In genomic region chr1:150364231-150365003, GRCh38 we compare ENCODE assay signal across 8 cellular contexts. TPM values are rescaled to one million over a fixed set of nuclear protein-coding genes. Genes with fewer than 3 reads are reported as not detected.
DNase-seq lines count a peak whose midpoint lies in the region; ATAC-seq, FAIRE-seq and TF ChIP-seq lines count a peak whose summit lies in the region.

No MANE protein-coding gene starts in this region.

- H2BK20ac ChIP-seq in H1 (ENCODE audit: low read length): no peak overlapping the region

- H3K23me2 ChIP-seq in H1 (ENCODE audit: low read depth, low read length): peaks cover 6% of the 10 kb centered on the region; the same call in 1 of the 2 replicates

- H3K18ac ChIP-seq in H1 (ENCODE audit: extremely low read depth, low read length): peak overlapping the region; percentile 91

- H3K27ac Mint-ChIP-seq in activated CD8-positive, alpha-beta memory T cell treated with anti-CD3 and anti-CD28 coated beads, Interleukin-2, amount 10 ng/mL, durations not matched to agents 7 days and 5 days: peak overlapping the region; percentile 95

- H4K20me1 ChIP-seq in H1 (replicated peaks in 1 of 2; ENCODE audit: control insufficient read depth in 1 of 2, insufficient read depth in 2 of 2, low read length in 2 of 2): peaks cover 0 to 1% of the 10 kb centered on the region in 2 experiments

- H2AFZ ChIP-seq in H1 (ENCODE audit: low read length): 0 out of 2 replicates have a peak overlapping the region, but pooled peaks have one; percentile 22

- H3K23ac ChIP-seq in H1 (ENCODE audit: insufficient read length): no peak overlapping the region

- peak overlapping the region; percentile 86 to 97 (median 91) for H3K9ac ChIP-seq in H1 (replicated peaks in 1 of 4; ENCODE audit: extremely low read depth in 1 of 4, low read depth in 3 of 4, low read length in 3 of 4)

- peak overlapping the region; percentile 73 to 96 (median 92) for H3K4me3 ChIP-seq in H1 (ENCODE audit: extremely low read depth in 1 of 4, insufficient read depth in 2 of 4, low read depth in 3 of 4, low read length in 4 of 4)
- peak overlapping the region; percentile 85 for H3K4me3 ChIP-seq in mesodermal cell (ENCODE audit: extremely low read depth, insufficient read depth, low read length, poor library complexity, severe bottlenecking)

- ATAC-seq in GM18873 (IDR thresholded peaks at IDR 0.05; ENCODE audit: low FRiP score, unreplicated experiment): peak; percentile 1
- ATAC-seq in activated CD8-positive, alpha-beta memory T cell treated with anti-CD3 and anti-CD28 coated beads, Interleukin-2, amount 10 ng/mL, durations not matched to agents 7 days and 5 days: peak; percentile 25

- POLR2A ChIA-PET in H1 (lab: Charles Lee; ENCODE audit: partially characterized antibody): interaction anchor here (0.7 to 3.1 kb wide), 33 partner anchors 8 to 215 kb away, joined by 3 to 22 read pairs (median 5); partner anchors contain the start of genes APH1A, C1orf54, CA14 and CIART

- H3K4me3 Mint-ChIP-seq in activated CD8-positive, alpha-beta memory T cell treated with anti-CD3 and anti-CD28 coated beads, Interleukin-2, amount 10 ng/mL, durations not matched to agents 7 days and 5 days: peak overlapping the region; percentile 91

- peak overlapping the region; percentile 100 for H3K27ac ChIP-seq in 22Rv1
- peak overlapping the region; percentile 98 for H3K27ac ChIP-seq in H1 (ENCODE audit: low read depth, low read length)
- peak overlapping the region; percentile 98 for H3K27ac ChIP-seq in mesodermal cell (ENCODE audit: low read depth, low read length, severe bottlenecking)

- no peak overlapping the region for H3K14ac ChIP-seq in H1 (ENCODE audit: insufficient read length)

- peaks cover 28% of the 10 kb centered on the region for H3K4me1 Mint-ChIP-seq in activated CD8-positive, alpha-beta memory T cell treated with anti-CD3 and anti-CD28 coated beads, Interleukin-2, amount 10 ng/mL, durations not matched to agents 7 days and 5 days

- peak in 1 of 2 experiments; percentile 51; a peak in 2 of 3 replicates for TF ChIP-seq POLR2A in H1 (IDR thresholded peaks at IDR 0.05; ENCODE audit: control extremely low read depth in 1 of 2, low read depth in 2 of 2, low read length in 2 of 2)

- H3K36me3 Mint-ChIP-seq in activated CD8-positive, alpha-beta memory T cell treated with anti-CD3 and anti-CD28 coated beads, Interleukin-2, amount 10 ng/mL, durations not matched to agents 7 days and 5 days: peaks cover 16% of the 10 kb centered on the region

- CTCF ChIA-PET in activated CD8-positive, alpha-beta memory T cell treated with anti-CD3 and anti-CD28 coated beads, Interleukin-2, amount 10 ng/mL, durations not matched to agents 7 days and 5 days (lab: Charles Lee): interaction anchor here (0.8 to 1.5 kb wide), 8 partner anchors 9 to 177 kb away, joined by 3 to 5 read pairs (median 3); partner anchors contain the start of genes CA14, FALEC, PRPF3 and TARS2
- CTCF ChIA-PET in H1 (lab: Charles Lee; ENCODE audit: partially characterized antibody): interaction anchor here (0.5 kb wide), 1 partner anchor 152 kb away, joined by 3 read pairs; no protein-coding TSS in a partner anchor

- peaks cover 26 to 47% of the 10 kb centered on the region in 2 experiments for H3K79me2 ChIP-seq in H1 (ENCODE audit: control insufficient read depth in 1 of 2, insufficient read depth in 2 of 2, low read length in 2 of 2)

- H3K4ac ChIP-seq in H1 (replicated peaks; ENCODE audit: insufficient read length, low read depth, low read length): peak overlapping the region; percentile 100

- H3K79me1 ChIP-seq in H1 (ENCODE audit: low read depth, low read length): peaks cover 2% of the 10 kb centered on the region

- no peaks in the 10 kb centered on the region for H3K36me3 ChIP-seq in H1 (ENCODE audit: control insufficient read depth in 2 of 4, insufficient read depth in 4 of 4, low read length in 3 of 4)
- H3K36me3 ChIP-seq in mesodermal cell (ENCODE audit: control insufficient read depth, insufficient read depth, low read length): no peaks in the 10 kb centered on the region

- H3K9me3 Mint-ChIP-seq in activated CD8-positive, alpha-beta memory T cell treated with anti-CD3 and anti-CD28 coated beads, Interleukin-2, amount 10 ng/mL, durations not matched to agents 7 days and 5 days (ENCODE audit: low read depth): no peaks in the 10 kb centered on the region

- H3K27me3 ChIP-seq in H1 (replicated peaks in 1 of 4; ENCODE audit: control insufficient read depth in 3 of 4, extremely low read depth in 1 of 4, insufficient read depth in 3 of 4, low read length in 3 of 4): no peaks in the 10 kb centered on the region

- H3K9me3 ChIP-seq in H1 (ENCODE audit: insufficient read depth in 2 of 2, low read depth in 1 of 2, low read length in 1 of 2): no peaks in the 10 kb centered on the region
- no peaks in the 10 kb centered on the region for H3K9me3 ChIP-seq in mesodermal cell (ENCODE audit: control insufficient read depth, low read length)

- H4K8ac ChIP-seq in H1 (ENCODE audit: extremely low read depth, insufficient read depth, low read length): peak overlapping the region; percentile 93; the same call in 1 of the 2 replicates

- peak overlapping the region; percentile 83 for H4K91ac ChIP-seq in H1 (replicated peaks; ENCODE audit: insufficient read length, low read length)

- H3K27me3 Mint-ChIP-seq in activated CD8-positive, alpha-beta memory T cell treated with anti-CD3 and anti-CD28 coated beads, Interleukin-2, amount 10 ng/mL, durations not matched to agents 7 days and 5 days: no peaks in the 10 kb centered on the region

- H2BK12ac ChIP-seq in H1 (ENCODE audit: low read depth, low read length): peak overlapping the region; percentile 76; the same call in 1 of the 2 replicates

- H3K4me1 ChIP-seq in H1 (replicated peaks in 1 of 4; ENCODE audit: control insufficient read depth in 3 of 4, insufficient read depth in 4 of 4, low read length in 3 of 4): peaks cover 2 to 5% (median 4%) of the 10 kb centered on the region in 4 experiments; a peak in 5 of 7 replicates
- H3K4me1 ChIP-seq in mesodermal cell (ENCODE audit: control insufficient read depth, insufficient read depth, low read length, poor library complexity, severe bottlenecking): peaks cover 4% of the 10 kb centered on the region

- peak overlapping the region; percentile 65 for H2BK120ac ChIP-seq in H1 (replicated peaks; ENCODE audit: low read depth, low read length)

- H3K4me2 ChIP-seq in H1 (ENCODE audit: insufficient read depth in 1 of 2, low read depth in 2 of 2, low read length in 2 of 2): peak overlapping the region; percentile 55 to 90

- peak overlapping the region; percentile 93 for H3K56ac ChIP-seq in H1 (replicated peaks; ENCODE audit: insufficient read length, low read depth, low read length)

- H2AK5ac ChIP-seq in H1 (ENCODE audit: low read depth, low read length): no peak overlapping the region

- TF ChIP-seq EP300 in H1 (IDR thresholded peaks at IDR 0.05; ENCODE audit: borderline replicate concordance in 1 of 2, low read depth in 2 of 2, low read length in 2 of 2): peak in 1 of 2 experiments; percentile 85; a peak in 2 of 3 replicates

- peak; percentile 68 for DNase-seq in HT1080 (ENCODE audit: low read depth)
- DNase-seq in NK-92 treated with Interleukin-12 subunit alpha and Interleukin-12 subunit beta, amount 100 ng/mL, for 24 hours (lab: John Stamatoyannopoulos, UW): peak; percentile 74
- peak; percentile 83 for DNase-seq in activated CD8-positive, alpha-beta memory T cell treated with anti-CD3 and anti-CD28 coated beads, Interleukin-2, amount 10 ng/mL, durations not matched to agents 7 days and 5 days
- peak; percentile 9 to 78 for DNase-seq in H1 (ENCODE audit: low read depth in 1 of 2, low spot score in 2 of 2)
- peak; percentile 52 for DNase-seq in stimulated activated CD8-positive, alpha-beta memory T cell treated with anti-CD3 and anti-CD28 coated beads, Interleukin-15, amount 100 ng/mL, for 1 hour (ENCODE audit: low read depth)

- 1% methylated on average over 34 of the region's 50 CpGs; no CpG with 5 or more reads in 1 of the 2 experiments for WGBS in H1 (ENCODE audit: extremely low coverage in 1 of 2, insufficient coverage in 1 of 2, insufficient read length in 1 of 2, insufficient replicate concordance in 2 of 2, low coverage in 1 of 2, low lambda C conversion rate in 2 of 2, missing lambda C conversion rate in 1 of 2), 2 experiments
- 0% methylated on average over 22 to 41 of the region's 50 CpGs for WGBS in mesodermal cell (ENCODE audit: insufficient coverage in 2 of 2), 2 experiments

- H2BK15ac ChIP-seq in H1 (ENCODE audit: low read length): peak overlapping the region; percentile 55; the same call in 1 of the 2 replicates

- no peak for TF ChIP-seq RAD21 in H1 (IDR thresholded peaks at IDR 0.05 in 1 of 2, conservative IDR thresholded peaks at IDR 0.05 in 1 of 2; ENCODE audit: low read depth in 2 of 2, low read length in 2 of 2)

- H2BK5ac ChIP-seq in H1 (ENCODE audit: low read depth, low read length): peak overlapping the region; percentile 96

- no peak for FAIRE-seq in H1 (lab: Jason Lieb, UNC)

- TF ChIP-seq CTCF in 22Rv1 (IDR thresholded peaks at IDR 0.05) (peak; percentile 26), H1 (IDR thresholded peaks at IDR 0.05; ENCODE audit: control extremely low read depth in 1 of 3, insufficient read depth in 1 of 3, low read depth in 1 of 3, low read length in 3 of 3) (no peak)

- H4K5ac ChIP-seq in H1 (ENCODE audit: insufficient read length, low read depth, low read length): peak overlapping the region; percentile 89

RNA-seq across cellular contexts. Expression of gene RPRD2, which starts 0.5 kb away (rescaled TPM):
- total RNA-seq in HT1080 (2014; rRNA removed; shearing (Covaris generic)): 5.0 and 8.7 TPM in 2 replicates
- polyA plus RNA-seq in HT1080 (2015; cell fraction: cytosol; rRNA removed): 11.4 and 12.6 TPM in 2 replicates
- 18.9 and 24.2 TPM in 2 replicates for polyA plus RNA-seq in HT1080 (2015; cell fraction: nucleus; rRNA removed)
- 10 to 100 TPM; 28.1 to 28.5 TPM for total RNA-seq in activated CD8-positive, alpha-beta memory T cell treated with anti-CD3 and anti-CD28 coated beads, Interleukin-2, amount 10 ng/mL, durations not matched to agents 7 days and 5 days
- total RNA-seq in H1 (2021; fragmentation: NEBNext Ultra II Directional; extraction: Animal tissue kit (Norgen Biotek cat#: 25700)): 30.2 and 32.4 TPM in 2 replicates
- 14.4 and 14.6 TPM in 2 replicates for polyA plus RNA-seq in H1 (2011; rRNA removed)
- 8.4 TPM for polyA plus RNA-seq in H1 (2011; cell fraction: cytosol; rRNA removed)
- 16.8 TPM for polyA plus RNA-seq in H1 (2011; cell fraction: nucleus; rRNA removed)
- 16.0 to 19.9 TPM (median 17.9 TPM) in 4 replicates for polyA plus RNA-seq in H1 (2012, experiment 1 of 2)
- polyA plus RNA-seq in H1 (2012, experiment 2 of 2): 5.4 TPM
- polyA plus RNA-seq in H1 (2013, experiment 1 of 2): 19.1 TPM
- 17.9 TPM for polyA plus RNA-seq in H1 (2013, experiment 2 of 2)
- polyA minus RNA-seq in H1 (2011; rRNA and poly(A)+ RNA removed): 17.0 and 17.4 TPM in 2 replicates
- polyA minus RNA-seq in H1 (2011; cell fraction: cytosol; rRNA and poly(A)+ RNA removed): 12.2 TPM
- 21.4 TPM for polyA minus RNA-seq in H1 (2011; cell fraction: nucleus; rRNA and poly(A)+ RNA removed)
- polyA plus RNA-seq in mesodermal cell (2013, experiment 1 of 2): 24.7 TPM
- polyA plus RNA-seq in mesodermal cell (2013, experiment 2 of 2): 21.4 TPM

RNA-seq across cellular contexts. Expression of gene PRPF3, which starts 43.1 kb away (rescaled TPM):
- total RNA-seq in HT1080 (2014; rRNA removed; shearing (Covaris generic)): 44.8 and 45.4 TPM in 2 replicates
- 24.0 and 24.4 TPM in 2 replicates for polyA plus RNA-seq in HT1080 (2015; cell fraction: cytosol; rRNA removed)
- 140 and 143 TPM in 2 replicates for polyA plus RNA-seq in HT1080 (2015; cell fraction: nucleus; rRNA removed)
- 10 to 100 TPM; 72.5 to 76.2 TPM for total RNA-seq in activated CD8-positive, alpha-beta memory T cell treated with anti-CD3 and anti-CD28 coated beads, Interleukin-2, amount 10 ng/mL, durations not matched to agents 7 days and 5 days
- total RNA-seq in H1 (2021; fragmentation: NEBNext Ultra II Directional; extraction: Animal tissue kit (Norgen Biotek cat#: 25700)): 58.1 and 65.8 TPM in 2 replicates
- polyA plus RNA-seq in H1 (2011; rRNA removed): 15.1 and 17.9 TPM in 2 replicates
- 32.0 TPM for polyA plus RNA-seq in H1 (2011; cell fraction: cytosol; rRNA removed)
- 40.6 TPM for polyA plus RNA-seq in H1 (2011; cell fraction: nucleus; rRNA removed)
- 45.5 to 60.2 TPM (median 50.5 TPM) in 4 replicates for polyA plus RNA-seq in H1 (2012, experiment 1 of 2)
- polyA plus RNA-seq in H1 (2012, experiment 2 of 2): 9.1 TPM
- 49.7 TPM for polyA plus RNA-seq in H1 (2013, experiment 1 of 2)
- 44.2 TPM for polyA plus RNA-seq in H1 (2013, experiment 2 of 2)
- 39.0 and 39.6 TPM in 2 replicates for polyA minus RNA-seq in H1 (2011; rRNA and poly(A)+ RNA removed)
- 21.8 TPM for polyA minus RNA-seq in H1 (2011; cell fraction: cytosol; rRNA and poly(A)+ RNA removed)
- 50.5 TPM for polyA minus RNA-seq in H1 (2011; cell fraction: nucleus; rRNA and poly(A)+ RNA removed)
- 40.9 TPM for polyA plus RNA-seq in mesodermal cell (2013, experiment 1 of 2)
- polyA plus RNA-seq in mesodermal cell (2013, experiment 2 of 2): 36.6 TPM

Comparison
In these comparisons a context has a peak if more than half of its experiments do, and no peak if none do; other contexts are left out.
1. Peak in every context shown above with its lines: DNase-seq, ATAC-seq, H3K4me3 ChIP-seq and H3K27ac ChIP-seq.